In genomic region chr15:96360581-96361308, GRCh38 we compare ENCODE assay signal across 12 cellular contexts. TPM values are rescaled to one million over a fixed set of nuclear protein-coding genes. Genes with fewer than 3 reads are reported as not detected.
DNase-seq lines count a peak whose midpoint lies in the region; ATAC-seq, FAIRE-seq and TF ChIP-seq lines count a peak whose summit lies in the region.
"Had no signal": no experiment of that assay in that cellular context is flagged by ENCODE, and none has a peak within 500 bp of the region (broad histone marks: within the 10 kb centered on the region; RNA-seq: fewer than 3 reads in every experiment).

No MANE protein-coding gene starts in this region.

- H3K4me1 Mint-ChIP-seq in activated naive CD4-positive, alpha-beta T cell treated with anti-CD3 and anti-CD28 coated beads, Interleukin-2, amount 10 ng/mL, durations not matched to agents 7 days and 5 days, result peaks cover 23% of the 10 kb centered on the region
- H3K4me1 Mint-ChIP-seq in mesothelial cell of epicardium, result peaks cover 46% of the 10 kb centered on the region

- peaks cover 32% of the 10 kb centered on the region for H3K79me2 ChIP-seq in endothelial cell of umbilical vein (ENCODE audit: control insufficient read depth, insufficient read depth, low read length)

- peaks cover 37% of the 10 kb centered on the region for H3K4me1 ChIP-seq in endothelial cell of umbilical vein (ENCODE audit: control insufficient read depth, extremely low read depth, insufficient read depth, low read length)
- peaks cover 16 to 52% (median 26%) of the 10 kb centered on the region in 4 donors for H3K4me1 ChIP-seq in upper lobe of left lung

- CTCF ChIA-PET in activated naive CD4-positive, alpha-beta T cell treated with anti-CD3 and anti-CD28 coated beads, Interleukin-2, amount 10 ng/mL, durations not matched to agents 7 days and 5 days (lab: Charles Lee), result interaction anchor here (2.0 kb wide), 1 partner anchor 32 kb away, joined by 5 read pairs; no protein-coding TSS in a partner anchor
- CTCF ChIA-PET in endothelial cell of umbilical vein (lab: Charles Lee), result interaction anchor here (1.6 to 4.3 kb wide), 4 partner anchors 7 to 885 kb away, joined by 6 to 24 read pairs (median 8); no protein-coding TSS in a partner anchor

- peak overlapping the region; percentile 23 for H2AFZ ChIP-seq in endothelial cell of umbilical vein (ENCODE audit: low read depth, low read length)

- TF ChIP-seq POLR2A in endothelial cell of umbilical vein (IDR thresholded peaks at IDR 0.05; ENCODE audit: low read depth, low read length) (no peak), upper lobe of left lung (IDR thresholded peaks at IDR 0.05) (no peak)

- peaks cover 3% of the 10 kb centered on the region for H3K36me3 Mint-ChIP-seq in activated naive CD4-positive, alpha-beta T cell treated with anti-CD3 and anti-CD28 coated beads, Interleukin-2, amount 10 ng/mL, durations not matched to agents 7 days and 5 days
- H3K36me3 Mint-ChIP-seq in activated naive CD4-positive, alpha-beta T cell treated with anti-CD3 and anti-CD28 coated beads, Interleukin-2, amount 50 U/mL, for 72 hours, result peaks cover 14 to 35% of the 10 kb centered on the region in 2 donors
- peaks cover 3% of the 10 kb centered on the region for H3K36me3 Mint-ChIP-seq in mesothelial cell of epicardium

- POLR2A ChIA-PET in endothelial cell of umbilical vein (lab: Charles Lee), result no interaction called here

- ATAC-seq in activated naive CD4-positive, alpha-beta T cell treated with anti-CD3 and anti-CD28 coated beads, Interleukin-2, amount 50 U/mL, for 72 hours, result no peak
- no peak for ATAC-seq in upper lobe of left lung (ENCODE audit: low FRiP score in 2 of 2)
- ATAC-seq: activated CD8-positive, alpha-beta T cell treated with anti-CD3 and anti-CD28 coated beads for 36 hours; left colon had no signal

- H3K9me3 Mint-ChIP-seq in activated naive CD4-positive, alpha-beta T cell treated with anti-CD3 and anti-CD28 coated beads, Interleukin-2, amount 10 ng/mL, durations not matched to agents 7 days and 5 days, result peaks cover 5% of the 10 kb centered on the region
- peaks cover 3 to 4% of the 10 kb centered on the region in 2 donors for H3K9me3 Mint-ChIP-seq in activated naive CD4-positive, alpha-beta T cell treated with anti-CD3 and anti-CD28 coated beads, Interleukin-2, amount 50 U/mL, for 72 hours
- H3K9me3 Mint-ChIP-seq in mesothelial cell of epicardium, result no peaks in the 10 kb centered on the region
- H3K9me3 Mint-ChIP-seq: activated CD8-positive, alpha-beta T cell treated with anti-CD3 and anti-CD28 coated beads for 36 hours had no signal

- H3K4me3 ChIP-seq in endothelial cell of umbilical vein (replicated peaks in 1 of 3; ENCODE audit: insufficient read depth in 1 of 3, low read depth in 1 of 3, low read length in 3 of 3) (peak overlapping the region in 2 of 3 experiments; percentile 19 to 72), upper lobe of left lung (peak overlapping the region in 3 of 4 donors; percentile 23 to 48 (median 47))

- H3K27ac ChIP-seq in endothelial cell of umbilical vein (ENCODE audit: insufficient read depth, low read depth, low read length) (no peak overlapping the region), upper lobe of left lung (peak overlapping the region in 3 of 4 donors; percentile 67 to 75 (median 67))

- H3K4me2 ChIP-seq in endothelial cell of umbilical vein (ENCODE audit: insufficient read depth, low read length), result peak overlapping the region; percentile 54

- TF ChIP-seq EP300 in upper lobe of left lung (IDR thresholded peaks at IDR 0.05), result no peak

- H4K20me1 ChIP-seq in endothelial cell of umbilical vein (replicated peaks; ENCODE audit: control insufficient read depth, extremely low read depth, insufficient read depth, low read length), result no peaks in the 10 kb centered on the region

- 8 to 37% methylated on average over 23 to 29 of the region's 37 CpGs for WGBS in upper lobe of left lung, 2 donors

- no peak for DNase-seq in activated naive CD4-positive, alpha-beta T cell treated with anti-CD3 and anti-CD28 coated beads, Interleukin-2, amount 10 ng/mL, durations not matched to agents 7 days and 5 days
- no peak for DNase-seq in activated naive CD4-positive, alpha-beta T cell treated with anti-CD3 and anti-CD28 coated beads, Interleukin-2, amount 50 U/mL, for 72 hours (ENCODE audit: low spot score in 2 of 2)
- DNase-seq in endothelial cell of umbilical vein (ENCODE audit: low read depth, low spot score), result peak; percentile 8
- no peak for DNase-seq in mesothelial cell of epicardium (ENCODE audit: low spot score in 2 of 2, unreplicated experiment in 2 of 2)
- DNase-seq in upper lobe of left lung, result peak in 1 of 2 donors; percentile 76
- DNase-seq in T-helper 2 cell, result no peak
- DNase-seq in D341Med (ENCODE audit: low spot score), result no peak
- DNase-seq in LoVo (ENCODE audit: low spot score), result no peak
- DNase-seq: activated CD8-positive, alpha-beta T cell treated with anti-CD3 and anti-CD28 coated beads for 36 hours; left colon; thyroid gland had no signal

- intact Hi-C loops in endothelial cell of umbilical vein (cut with micrococcal nuclease), result loop anchor here (1.0 kb wide), 1 partner anchor 8 kb away; no protein-coding TSS in a partner anchor

- H3K9me3 ChIP-seq in endothelial cell of umbilical vein (replicated peaks; ENCODE audit: control insufficient read depth, insufficient read depth, low read length) (no peaks in the 10 kb centered on the region), upper lobe of left lung (no peaks in the 10 kb centered on the region)
- H3K9me3 ChIP-seq: thyroid gland had no signal

- H3K36me3 ChIP-seq in endothelial cell of umbilical vein (ENCODE audit: control insufficient read depth in 2 of 2, extremely low read depth in 1 of 2, insufficient read depth in 2 of 2, low read length in 2 of 2), result no peaks in the 10 kb centered on the region
- H3K36me3 ChIP-seq in upper lobe of left lung, result no peaks in the 10 kb centered on the region
- H3K36me3 ChIP-seq: thyroid gland had no signal

- H3K27ac Mint-ChIP-seq in activated naive CD4-positive, alpha-beta T cell treated with anti-CD3 and anti-CD28 coated beads, Interleukin-2, amount 10 ng/mL, durations not matched to agents 7 days and 5 days, result peak overlapping the region; percentile 42
- peak overlapping the region in 1 of 2 donors; percentile 44 for H3K27ac Mint-ChIP-seq in activated naive CD4-positive, alpha-beta T cell treated with anti-CD3 and anti-CD28 coated beads, Interleukin-2, amount 50 U/mL, for 72 hours
- H3K27ac Mint-ChIP-seq in mesothelial cell of epicardium, result no peak overlapping the region
- H3K27ac Mint-ChIP-seq: activated CD8-positive, alpha-beta T cell treated with anti-CD3 and anti-CD28 coated beads for 36 hours had no signal

- no peak overlapping the region for H3K4me3 Mint-ChIP-seq in activated naive CD4-positive, alpha-beta T cell treated with anti-CD3 and anti-CD28 coated beads, Interleukin-2, amount 10 ng/mL, durations not matched to agents 7 days and 5 days
- H3K4me3 Mint-ChIP-seq in mesothelial cell of epicardium, result peak overlapping the region; percentile 57
- H3K4me3 Mint-ChIP-seq: activated CD8-positive, alpha-beta T cell treated with anti-CD3 and anti-CD28 coated beads for 36 hours had no signal

- no peak overlapping the region for H3K9ac ChIP-seq in endothelial cell of umbilical vein (replicated peaks; ENCODE audit: extremely low read depth, insufficient read depth, low read length)

- dilution Hi-C loops in endothelial cell of umbilical vein (cut with MboI; ENCODE audit: extremely low pct_ligation_motif_present, low sequenced_read_pairs), result no loop called here

- H3K27me3 Mint-ChIP-seq in activated naive CD4-positive, alpha-beta T cell treated with anti-CD3 and anti-CD28 coated beads, Interleukin-2, amount 10 ng/mL, durations not matched to agents 7 days and 5 days, result no peaks in the 10 kb centered on the region
- H3K27me3 Mint-ChIP-seq in mesothelial cell of epicardium (ENCODE audit: low read depth), result peaks cover 97% of the 10 kb centered on the region

- H3K27me3 ChIP-seq in endothelial cell of umbilical vein (ENCODE audit: control insufficient read depth in 2 of 2, insufficient read depth in 2 of 2, low read length in 2 of 2) (no peaks in the 10 kb centered on the region), upper lobe of left lung (peaks cover 0 to 31% (median 11%) of the 10 kb centered on the region in 4 donors)

- no TSS peak for BruUV-seq in endothelial cell of umbilical vein (replicated peaks; lab: Mats Ljungman, UMichigan)

- TF ChIP-seq CTCF in endothelial cell of umbilical vein (IDR thresholded peaks at IDR 0.05; ENCODE audit: extremely low read depth in 1 of 2, insufficient read depth in 1 of 2, low read depth in 1 of 2, low read length in 2 of 2) (no peak), mesothelial cell of epicardium (IDR thresholded peaks at IDR 0.05; ENCODE audit: unreplicated experiment) (no peak), upper lobe of left lung (IDR thresholded peaks at IDR 0.05) (no peak)

- H3K9me1 ChIP-seq in endothelial cell of umbilical vein (replicated peaks; ENCODE audit: control insufficient read depth, extremely low read depth, insufficient read depth, low read length), result no peaks in the 10 kb centered on the region

- no peak for FAIRE-seq in endothelial cell of umbilical vein (lab: Jason Lieb, UNC)
- FAIRE-seq: bronchial epithelial cell had no signal

TF ChIP-seq in endothelial cell of umbilical vein, 7 proteins besides CTCF, POLR2A, EP300 and RAD21 (continues in another document):
- no peak for TF ChIP-seq FOS (IDR thresholded peaks at IDR 0.05; ENCODE audit: borderline replicate concordance, insufficient read depth, low read length)
- no peak for TF ChIP-seq MYC (IDR thresholded peaks at IDR 0.05; ENCODE audit: low read depth, low read length)
- TF ChIP-seq POLR2AphosphoS5 (IDR thresholded peaks at IDR 0.05; ENCODE audit: insufficient read depth, low read depth, low read length), result no peak
- TF ChIP-seq GATA2 (IDR thresholded peaks at IDR 0.05; ENCODE audit: insufficient read depth, insufficient read length, low read depth, low read length), result no peak
- no peak for TF ChIP-seq JUN (IDR thresholded peaks at IDR 0.05; ENCODE audit: borderline replicate concordance, insufficient read depth, insufficient read length, low read depth)

RNA-seq across cellular contexts. Expression of gene NR2F2, which starts 30.2 kb away (rescaled TPM):
- not detected for total RNA-seq in activated naive CD4-positive, alpha-beta T cell treated with anti-CD3 and anti-CD28 coated beads, Interleukin-2, amount 50 U/mL, for 72 hours
- total RNA-seq in endothelial cell of umbilical vein, result 153 and 182 TPM in 2 replicates
- 105 and 120 TPM in 2 replicates for polyA plus RNA-seq in endothelial cell of umbilical vein
- 108 and 112 TPM in 2 replicates for polyA plus RNA-seq in endothelial cell of umbilical vein (2011; cell fraction: cytosol; rRNA removed)
- polyA plus RNA-seq in endothelial cell of umbilical vein (2011; cell fraction: nucleus; rRNA removed), result 115 and 122 TPM in 2 replicates
- polyA plus RNA-seq in endothelial cell of umbilical vein (2012), result 242 and 247 TPM in 2 replicates
- 77.0 and 94.2 TPM in 2 replicates for polyA minus RNA-seq in endothelial cell of umbilical vein
- polyA minus RNA-seq in endothelial cell of umbilical vein (2011; cell fraction: cytosol; rRNA and poly(A)+ RNA removed), result 23.5 TPM
- polyA minus RNA-seq in endothelial cell of umbilical vein (2011; cell fraction: nucleus; rRNA and poly(A)+ RNA removed), result 98.6 and 113 TPM in 2 replicates
- total RNA-seq in mesothelial cell of epicardium, result 126 to 134 TPM (median 128 TPM) in 3 replicates
- total RNA-seq in upper lobe of left lung, result 10 to 100 TPM; 10.8 to 64.7 (median 30.1) TPM
- total RNA-seq: activated CD8-positive, alpha-beta T cell treated with anti-CD3 and anti-CD28 coated beads for 36 hours had no signal

Comparison
In these comparisons a context has a peak if more than half of its experiments do, and no peak if none do; other contexts are left out.
1. RNA of gene NR2F2, which starts 30.2 kb away (total RNA-seq): 153 to 182 TPM in endothelial cell of umbilical vein, 126 to 134 TPM in mesothelial cell of epicardium and 10.8 to 64.7 TPM in upper lobe of left lung; not detected in activated naive CD4-positive, alpha-beta T cell treated with anti-CD3 and anti-CD28 coated beads, Interleukin-2, amount 50 U/mL, for 72 hours; every median in the first group is over 10 times any median in the second.